1 cellular context compared by ENCODE assay signal in the genomic region with DNA sequence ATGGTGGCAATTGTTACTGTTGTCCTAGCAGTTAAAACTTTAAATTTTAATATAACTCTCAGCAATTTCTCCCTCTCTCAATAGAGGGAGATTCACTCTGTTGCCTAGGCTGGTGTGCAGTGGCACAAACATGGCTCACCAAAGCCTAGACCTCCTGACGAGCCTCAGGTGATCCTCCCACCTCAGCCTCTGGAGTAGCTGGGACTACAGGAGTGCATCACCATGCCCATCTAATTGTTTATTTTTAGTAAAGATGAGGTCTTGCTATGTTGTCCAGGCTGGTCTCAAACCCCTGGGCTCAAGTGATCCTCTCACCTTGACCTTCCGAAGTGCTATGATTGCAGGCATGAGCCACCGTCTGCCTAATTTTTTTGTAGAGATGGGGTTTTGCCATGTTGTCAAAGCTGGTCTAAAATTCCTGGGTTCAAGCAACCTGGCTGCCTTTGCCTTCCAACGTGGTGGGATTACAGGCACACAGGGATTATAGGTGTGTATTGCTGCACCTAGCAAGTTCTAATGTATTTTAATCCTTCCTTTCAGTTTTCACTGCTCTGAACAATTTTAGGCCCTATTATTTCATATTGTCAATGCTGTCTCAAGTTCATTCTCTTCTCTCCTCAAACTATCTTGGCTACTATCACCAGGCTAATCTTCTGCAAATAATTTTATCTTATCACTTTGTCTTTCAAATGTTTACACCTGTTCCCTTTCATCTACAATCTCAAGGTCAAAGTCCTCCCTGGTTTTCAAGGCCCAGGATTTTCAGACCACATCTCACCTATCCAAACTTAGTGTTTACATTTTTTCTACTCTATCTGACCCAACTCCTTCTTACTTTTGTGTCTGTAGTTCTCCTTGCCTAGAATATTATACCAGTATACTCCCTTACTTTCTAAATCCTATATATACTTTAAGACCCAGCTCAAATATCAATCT.
TF ChIP-seq lines count a peak whose summit lies in the region.

No MANE protein-coding gene starts in this region.

TF ChIP-seq in HepG2, 621 proteins besides CTCF, POLR2A, EP300 and RAD21 (continued from another document and continues in another):
- TF ChIP-seq SOX6 (IDR thresholded peaks at IDR 0.05) (no peak), SOX6 (CRISPR knock-in tag; IDR thresholded peaks at IDR 0.05) (peak; percentile 82), ZNF317 (CRISPR knock-in tag; IDR thresholded peaks at IDR 0.05) (peak; percentile 99), HDAC2 (CRISPR knock-in tag; IDR thresholded peaks at IDR 0.05) (peak; percentile 65), BCL6 (CRISPR knock-in tag; IDR thresholded peaks at IDR 0.05) (peak; percentile 80), MYC (CRISPR knock-in tag; IDR thresholded peaks at IDR 0.05; ENCODE audit: borderline replicate concordance) (no peak), DPF2 (CRISPR knock-in tag; IDR thresholded peaks at IDR 0.05; ENCODE audit: borderline replicate concordance, low read depth) (0 out of 2 replicates have a peak, but pooled peaks have one; percentile 11), PHF21A (CRISPR knock-in tag; IDR thresholded peaks at IDR 0.05) (peak; percentile 24; the same call in 1 of the 2 replicates), REXO4 (CRISPR knock-in tag; IDR thresholded peaks at IDR 0.05; ENCODE audit: borderline replicate concordance) (no peak), NONO (IDR thresholded peaks at IDR 0.05) (no peak), NONO (CRISPR knock-in tag; conservative IDR thresholded peaks at IDR 0.05) (0 out of 2 replicates have a peak, but pooled peaks have one; percentile 26), ZNF33B (CRISPR knock-in tag; IDR thresholded peaks at IDR 0.05) (no peak), HNF4A (CRISPR knock-in tag; IDR thresholded peaks at IDR 0.05) (peak; percentile 87), U2AF2 (IDR thresholded peaks at IDR 0.05; ENCODE audit: low read depth, low read length) (no peak), ZNF652 (CRISPR knock-in tag; IDR thresholded peaks at IDR 0.05; ENCODE audit: borderline replicate concordance, low read depth) (no peak), PCBP2 (optimal IDR thresholded peaks at IDR 0.05; ENCODE audit: low read depth, low read length, poor library complexity, severe bottlenecking) (no peak), ZNF205 (CRISPR knock-in tag; IDR thresholded peaks at IDR 0.05) (no peak), TBX2 (CRISPR knock-in tag; IDR thresholded peaks at IDR 0.05; ENCODE audit: borderline replicate concordance) (peak; percentile 50), ZNF253 (CRISPR knock-in tag; IDR thresholded peaks at IDR 0.05; ENCODE audit: borderline replicate concordance) (no peak), ZMYM2 (CRISPR knock-in tag; IDR thresholded peaks at IDR 0.05) (peak; percentile 55; the same call in 1 of the 2 replicates), SIX1 (CRISPR knock-in tag; IDR thresholded peaks at IDR 0.05; ENCODE audit: borderline replicate concordance) (0 out of 2 replicates have a peak, but pooled peaks have one; percentile 42)
- TF ChIP-seq, protein P1, sequence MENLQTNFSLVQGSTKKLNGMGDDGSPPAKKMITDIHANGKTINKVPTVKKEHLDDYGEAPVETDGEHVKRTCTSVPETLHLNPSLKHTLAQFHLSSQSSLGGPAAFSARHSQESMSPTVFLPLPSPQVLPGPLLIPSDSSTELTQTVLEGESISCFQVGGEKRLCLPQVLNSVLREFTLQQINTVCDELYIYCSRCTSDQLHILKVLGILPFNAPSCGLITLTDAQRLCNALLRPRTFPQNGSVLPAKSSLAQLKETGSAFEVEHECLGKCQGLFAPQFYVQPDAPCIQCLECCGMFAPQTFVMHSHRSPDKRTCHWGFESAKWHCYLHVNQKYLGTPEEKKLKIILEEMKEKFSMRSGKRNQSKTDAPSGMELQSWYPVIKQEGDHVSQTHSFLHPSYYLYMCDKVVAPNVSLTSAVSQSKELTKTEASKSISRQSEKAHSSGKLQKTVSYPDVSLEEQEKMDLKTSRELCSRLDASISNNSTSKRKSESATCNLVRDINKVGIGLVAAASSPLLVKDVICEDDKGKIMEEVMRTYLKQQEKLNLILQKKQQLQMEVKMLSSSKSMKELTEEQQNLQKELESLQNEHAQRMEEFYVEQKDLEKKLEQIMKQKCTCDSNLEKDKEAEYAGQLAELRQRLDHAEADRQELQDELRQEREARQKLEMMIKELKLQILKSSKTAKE (CRISPR knock-in tag; IDR thresholded peaks at IDR 0.05; ENCODE audit: borderline replicate concordance) = peak; percentile 62; the same call in 1 of the 2 replicates
- TF ChIP-seq, protein P2, sequence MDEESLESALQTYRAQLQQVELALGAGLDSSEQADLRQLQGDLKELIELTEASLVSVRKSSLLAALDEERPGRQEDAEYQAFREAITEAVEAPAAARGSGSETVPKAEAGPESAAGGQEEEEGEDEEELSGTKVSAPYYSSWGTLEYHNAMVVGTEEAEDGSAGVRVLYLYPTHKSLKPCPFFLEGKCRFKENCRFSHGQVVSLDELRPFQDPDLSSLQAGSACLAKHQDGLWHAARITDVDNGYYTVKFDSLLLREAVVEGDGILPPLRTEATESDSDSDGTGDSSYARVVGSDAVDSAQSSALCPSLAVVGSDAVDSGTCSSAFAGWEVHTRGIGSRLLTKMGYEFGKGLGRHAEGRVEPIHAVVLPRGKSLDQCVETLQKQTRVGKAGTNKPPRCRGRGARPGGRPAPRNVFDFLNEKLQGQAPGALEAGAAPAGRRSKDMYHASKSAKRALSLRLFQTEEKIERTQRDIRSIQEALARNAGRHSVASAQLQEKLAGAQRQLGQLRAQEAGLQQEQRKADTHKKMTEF (CRISPR knock-in tag; IDR thresholded peaks at IDR 0.05) = peak; percentile 72; the same call in 1 of the 2 replicates
- TF ChIP-seq, protein P3, sequence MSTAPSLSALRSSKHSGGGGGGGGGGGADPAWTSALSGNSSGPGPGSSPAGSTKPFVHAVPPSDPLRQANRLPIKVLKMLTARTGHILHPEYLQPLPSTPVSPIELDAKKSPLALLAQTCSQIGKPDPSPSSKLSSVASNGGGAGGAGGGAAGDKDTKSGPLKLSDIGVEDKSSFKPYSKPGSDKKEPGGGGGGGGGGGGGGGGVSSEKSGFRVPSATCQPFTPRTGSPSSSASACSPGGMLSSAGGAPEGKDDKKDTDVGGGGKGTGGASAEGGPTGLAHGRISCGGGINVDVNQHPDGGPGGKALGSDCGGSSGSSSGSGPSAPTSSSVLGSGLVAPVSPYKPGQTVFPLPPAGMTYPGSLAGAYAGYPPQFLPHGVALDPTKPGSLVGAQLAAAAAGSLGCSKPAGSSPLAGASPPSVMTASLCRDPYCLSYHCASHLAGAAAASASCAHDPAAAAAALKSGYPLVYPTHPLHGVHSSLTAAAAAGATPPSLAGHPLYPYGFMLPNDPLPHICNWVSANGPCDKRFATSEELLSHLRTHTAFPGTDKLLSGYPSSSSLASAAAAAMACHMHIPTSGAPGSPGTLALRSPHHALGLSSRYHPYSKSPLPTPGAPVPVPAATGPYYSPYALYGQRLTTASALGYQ (CRISPR knock-in tag; IDR thresholded peaks at IDR 0.05) = peak; percentile 53; the same call in 1 of the 2 replicates
- TF ChIP-seq, protein P4, sequence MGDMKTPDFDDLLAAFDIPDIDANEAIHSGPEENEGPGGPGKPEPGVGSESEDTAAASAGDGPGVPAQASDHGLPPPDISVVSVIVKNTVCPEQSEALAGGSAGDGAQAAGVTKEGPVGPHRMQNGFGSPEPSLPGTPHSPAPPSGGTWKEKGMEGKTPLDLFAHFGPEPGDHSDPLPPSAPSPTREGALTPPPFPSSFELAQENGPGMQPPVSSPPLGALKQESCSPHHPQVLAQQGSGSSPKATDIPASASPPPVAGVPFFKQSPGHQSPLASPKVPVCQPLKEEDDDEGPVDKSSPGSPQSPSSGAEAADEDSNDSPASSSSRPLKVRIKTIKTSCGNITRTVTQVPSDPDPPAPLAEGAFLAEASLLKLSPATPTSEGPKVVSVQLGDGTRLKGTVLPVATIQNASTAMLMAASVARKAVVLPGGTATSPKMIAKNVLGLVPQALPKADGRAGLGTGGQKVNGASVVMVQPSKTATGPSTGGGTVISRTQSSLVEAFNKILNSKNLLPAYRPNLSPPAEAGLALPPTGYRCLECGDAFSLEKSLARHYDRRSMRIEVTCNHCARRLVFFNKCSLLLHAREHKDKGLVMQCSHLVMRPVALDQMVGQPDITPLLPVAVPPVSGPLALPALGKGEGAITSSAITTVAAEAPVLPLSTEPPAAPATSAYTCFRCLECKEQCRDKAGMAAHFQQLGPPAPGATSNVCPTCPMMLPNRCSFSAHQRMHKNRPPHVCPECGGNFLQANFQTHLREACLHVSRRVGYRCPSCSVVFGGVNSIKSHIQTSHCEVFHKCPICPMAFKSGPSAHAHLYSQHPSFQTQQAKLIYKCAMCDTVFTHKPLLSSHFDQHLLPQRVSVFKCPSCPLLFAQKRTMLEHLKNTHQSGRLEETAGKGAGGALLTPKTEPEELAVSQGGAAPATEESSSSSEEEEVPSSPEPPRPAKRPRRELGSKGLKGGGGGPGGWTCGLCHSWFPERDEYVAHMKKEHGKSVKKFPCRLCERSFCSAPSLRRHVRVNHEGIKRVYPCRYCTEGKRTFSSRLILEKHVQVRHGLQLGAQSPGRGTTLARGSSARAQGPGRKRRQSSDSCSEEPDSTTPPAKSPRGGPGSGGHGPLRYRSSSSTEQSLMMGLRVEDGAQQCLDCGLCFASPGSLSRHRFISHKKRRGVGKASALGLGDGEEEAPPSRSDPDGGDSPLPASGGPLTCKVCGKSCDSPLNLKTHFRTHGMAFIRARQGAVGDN (CRISPR knock-in tag; IDR thresholded peaks at IDR 0.05) = no peak
- TF ChIP-seq, protein P5, sequence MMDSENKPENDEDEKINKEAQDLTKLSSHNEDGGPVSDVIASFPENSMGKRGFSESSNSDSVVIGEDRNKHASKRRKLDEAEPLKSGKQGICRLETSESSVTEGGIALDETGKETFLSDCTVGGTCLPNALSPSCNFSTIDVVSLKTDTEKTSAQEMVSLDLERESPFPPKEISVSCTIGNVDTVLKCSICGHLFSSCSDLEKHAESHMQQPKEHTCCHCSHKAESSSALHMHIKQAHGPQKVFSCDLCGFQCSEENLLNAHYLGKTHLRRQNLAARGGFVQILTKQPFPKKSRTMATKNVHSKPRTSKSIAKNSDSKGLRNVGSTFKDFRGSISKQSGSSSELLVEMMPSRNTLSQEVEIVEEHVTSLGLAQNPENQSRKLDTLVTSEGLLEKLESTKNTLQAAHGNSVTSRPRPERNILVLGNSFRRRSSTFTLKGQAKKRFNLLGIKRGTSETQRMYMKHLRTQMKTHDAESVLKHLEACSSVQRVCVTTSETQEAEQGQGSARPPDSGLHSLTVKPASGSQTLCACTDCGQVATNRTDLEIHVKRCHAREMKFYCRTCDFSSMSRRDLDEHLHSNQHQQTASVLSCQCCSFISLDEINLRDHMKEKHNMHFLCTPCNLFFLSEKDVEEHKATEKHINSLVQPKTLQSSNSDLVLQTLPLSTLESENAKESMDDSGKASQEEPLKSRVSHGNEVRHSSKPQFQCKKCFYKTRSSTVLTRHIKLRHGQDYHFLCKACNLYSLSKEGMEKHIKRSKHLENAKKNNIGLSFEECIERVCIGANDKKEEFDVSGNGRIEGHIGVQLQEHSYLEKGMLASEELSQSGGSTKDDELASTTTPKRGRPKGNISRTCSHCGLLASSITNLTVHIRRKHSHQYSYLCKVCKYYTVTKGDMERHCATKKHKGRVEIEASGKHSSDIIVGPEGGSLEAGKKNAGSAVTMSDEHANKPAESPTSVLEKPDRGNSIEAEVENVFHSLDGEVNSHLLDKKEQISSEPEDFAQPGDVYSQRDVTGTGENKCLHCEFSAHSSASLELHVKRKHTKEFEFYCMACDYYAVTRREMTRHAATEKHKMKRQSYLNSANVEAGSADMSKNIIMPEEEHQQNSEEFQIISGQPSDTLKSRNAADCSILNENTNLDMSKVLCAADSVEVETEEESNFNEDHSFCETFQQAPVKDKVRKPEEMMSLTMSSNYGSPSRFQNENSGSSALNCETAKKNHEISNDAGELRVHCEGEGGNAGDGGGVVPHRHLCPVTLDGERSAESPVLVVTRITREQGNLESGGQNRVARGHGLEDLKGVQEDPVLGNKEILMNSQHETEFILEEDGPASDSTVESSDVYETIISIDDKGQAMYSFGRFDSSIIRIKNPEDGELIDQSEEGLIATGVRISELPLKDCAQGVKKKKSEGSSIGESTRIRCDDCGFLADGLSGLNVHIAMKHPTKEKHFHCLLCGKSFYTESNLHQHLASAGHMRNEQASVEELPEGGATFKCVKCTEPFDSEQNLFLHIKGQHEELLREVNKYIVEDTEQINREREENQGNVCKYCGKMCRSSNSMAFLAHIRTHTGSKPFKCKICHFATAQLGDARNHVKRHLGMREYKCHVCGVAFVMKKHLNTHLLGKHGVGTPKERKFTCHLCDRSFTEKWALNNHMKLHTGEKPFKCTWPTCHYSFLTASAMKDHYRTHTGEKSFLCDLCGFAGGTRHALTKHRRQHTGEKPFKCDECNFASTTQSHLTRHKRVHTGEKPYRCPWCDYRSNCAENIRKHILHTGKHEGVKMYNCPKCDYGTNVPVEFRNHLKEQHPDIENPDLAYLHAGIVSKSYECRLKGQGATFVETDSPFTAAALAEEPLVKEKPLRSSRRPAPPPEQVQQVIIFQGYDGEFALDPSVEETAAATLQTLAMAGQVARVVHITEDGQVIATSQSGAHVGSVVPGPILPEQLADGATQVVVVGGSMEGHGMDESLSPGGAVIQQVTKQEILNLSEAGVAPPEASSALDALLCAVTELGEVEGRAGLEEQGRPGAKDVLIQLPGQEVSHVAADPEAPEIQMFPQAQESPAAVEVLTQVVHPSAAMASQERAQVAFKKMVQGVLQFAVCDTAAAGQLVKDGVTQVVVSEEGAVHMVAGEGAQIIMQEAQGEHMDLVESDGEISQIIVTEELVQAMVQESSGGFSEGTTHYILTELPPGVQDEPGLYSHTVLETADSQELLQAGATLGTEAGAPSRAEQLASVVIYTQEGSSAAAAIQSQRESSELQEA (CRISPR knock-in tag; IDR thresholded peaks at IDR 0.05; ENCODE audit: not compliant biosample characterization) = no peak
- TF ChIP-seq, protein P6, sequence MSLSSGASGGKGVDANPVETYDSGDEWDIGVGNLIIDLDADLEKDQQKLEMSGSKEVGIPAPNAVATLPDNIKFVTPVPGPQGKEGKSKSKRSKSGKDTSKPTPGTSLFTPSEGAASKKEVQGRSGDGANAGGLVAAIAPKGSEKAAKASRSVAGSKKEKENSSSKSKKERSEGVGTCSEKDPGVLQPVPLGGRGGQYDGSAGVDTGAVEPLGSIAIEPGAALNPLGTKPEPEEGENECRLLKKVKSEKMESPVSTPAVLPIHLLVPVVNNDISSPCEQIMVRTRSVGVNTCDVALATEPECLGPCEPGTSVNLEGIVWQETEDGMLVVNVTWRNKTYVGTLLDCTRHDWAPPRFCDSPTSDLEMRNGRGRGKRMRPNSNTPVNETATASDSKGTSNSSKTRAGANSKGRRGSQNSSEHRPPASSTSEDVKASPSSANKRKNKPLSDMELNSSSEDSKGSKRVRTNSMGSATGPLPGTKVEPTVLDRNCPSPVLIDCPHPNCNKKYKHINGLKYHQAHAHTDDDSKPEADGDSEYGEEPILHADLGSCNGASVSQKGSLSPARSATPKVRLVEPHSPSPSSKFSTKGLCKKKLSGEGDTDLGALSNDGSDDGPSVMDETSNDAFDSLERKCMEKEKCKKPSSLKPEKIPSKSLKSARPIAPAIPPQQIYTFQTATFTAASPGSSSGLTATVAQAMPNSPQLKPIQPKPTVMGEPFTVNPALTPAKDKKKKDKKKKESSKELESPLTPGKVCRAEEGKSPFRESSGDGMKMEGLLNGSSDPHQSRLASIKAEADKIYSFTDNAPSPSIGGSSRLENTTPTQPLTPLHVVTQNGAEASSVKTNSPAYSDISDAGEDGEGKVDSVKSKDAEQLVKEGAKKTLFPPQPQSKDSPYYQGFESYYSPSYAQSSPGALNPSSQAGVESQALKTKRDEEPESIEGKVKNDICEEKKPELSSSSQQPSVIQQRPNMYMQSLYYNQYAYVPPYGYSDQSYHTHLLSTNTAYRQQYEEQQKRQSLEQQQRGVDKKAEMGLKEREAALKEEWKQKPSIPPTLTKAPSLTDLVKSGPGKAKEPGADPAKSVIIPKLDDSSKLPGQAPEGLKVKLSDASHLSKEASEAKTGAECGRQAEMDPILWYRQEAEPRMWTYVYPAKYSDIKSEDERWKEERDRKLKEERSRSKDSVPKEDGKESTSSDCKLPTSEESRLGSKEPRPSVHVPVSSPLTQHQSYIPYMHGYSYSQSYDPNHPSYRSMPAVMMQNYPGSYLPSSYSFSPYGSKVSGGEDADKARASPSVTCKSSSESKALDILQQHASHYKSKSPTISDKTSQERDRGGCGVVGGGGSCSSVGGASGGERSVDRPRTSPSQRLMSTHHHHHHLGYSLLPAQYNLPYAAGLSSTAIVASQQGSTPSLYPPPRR (CRISPR knock-in tag; IDR thresholded peaks at IDR 0.05; ENCODE audit: borderline replicate concordance) = peak; percentile 49; the same call in 1 of the 2 replicates
